ENCODE assay signal across 8 cellular contexts in the genomic region with DNA sequence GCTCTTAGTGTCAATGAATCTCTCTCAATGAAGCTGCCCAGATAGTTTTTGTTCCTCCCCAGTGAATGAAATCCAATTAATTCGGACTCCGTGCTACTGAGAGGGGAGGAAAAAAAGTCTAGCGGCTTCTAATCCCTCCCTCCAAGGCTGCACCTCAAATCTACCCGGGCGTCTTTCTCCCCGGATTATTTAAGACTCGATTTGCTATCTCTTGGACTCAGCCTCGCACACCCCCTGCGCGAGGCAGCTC. TPM values are rescaled to one million over a fixed set of nuclear protein-coding genes. Genes with fewer than 3 reads are reported as not detected.
DNase-seq lines count a peak whose midpoint lies in the region; ATAC-seq, FAIRE-seq and TF ChIP-seq lines count a peak whose summit lies in the region.

No MANE protein-coding gene starts in this region.

- no peaks in the 10 kb centered on the region; the same call in 1 of the 2 replicates for H4K20me1 ChIP-seq in GM12878 (ENCODE audit: control insufficient read depth, insufficient read depth)

- peak overlapping the region; percentile 90 for H3K4me3 Mint-ChIP-seq in stimulated activated naive CD8-positive, alpha-beta T cell treated with anti-CD3 and anti-CD28 coated beads, Interleukin-15, Interleukin-2, amounts not matched to agents 100 ng/mL and 50 ng/mL, for 24 hours

- peak overlapping the region; percentile 94 for H3K27ac Mint-ChIP-seq in stimulated activated naive CD8-positive, alpha-beta T cell treated with anti-CD3 and anti-CD28 coated beads, Interleukin-15, Interleukin-2, amounts not matched to agents 100 ng/mL and 50 ng/mL, for 24 hours

- H3K9me3 ChIP-seq in GM12878 (replicated peaks; ENCODE audit: control insufficient read depth, insufficient read depth, low read length) (no peaks in the 10 kb centered on the region; the same call in 2 of the 3 replicates), mesodermal cell (ENCODE audit: control insufficient read depth, low read length) (no peaks in the 10 kb centered on the region)

- H3K4me3 ChIP-seq in GM12878 (peak overlapping the region; percentile 18; the same call in 1 of the 2 replicates), mesodermal cell (ENCODE audit: extremely low read depth, insufficient read depth, low read length, poor library complexity, severe bottlenecking) (peak overlapping the region; percentile 97)

- TF ChIP-seq RAD21 in GM12878 (IDR thresholded peaks at IDR 0.05; ENCODE audit: insufficient read depth, low read depth, low read length) = no peak

- H3K36me3 ChIP-seq in GM12878 (ENCODE audit: control insufficient read depth in 2 of 2, insufficient read depth in 2 of 2, low read length in 1 of 2) (no peaks in the 10 kb centered on the region), mesodermal cell (ENCODE audit: control insufficient read depth, insufficient read depth, low read length) (peaks cover 40% of the 10 kb centered on the region)

- peaks cover 65% of the 10 kb centered on the region for H3K4me1 Mint-ChIP-seq in stimulated activated naive CD8-positive, alpha-beta T cell treated with anti-CD3 and anti-CD28 coated beads, Interleukin-15, Interleukin-2, amounts not matched to agents 100 ng/mL and 50 ng/mL, for 24 hours (ENCODE audit: low read depth)

- no peak overlapping the region for H3K9ac ChIP-seq in GM12878 (ENCODE audit: control insufficient read depth, insufficient read depth, low read length)

- WGBS in GM12878 (ENCODE audit: insufficient coverage, insufficient replicate concordance, low lambda C conversion rate, missing lambda C conversion rate) = 6% methylated on average over 10 of the region's 10 CpGs
- WGBS in mesodermal cell (ENCODE audit: insufficient coverage in 2 of 2), 2 experiments = 0% methylated on average over 7 of the region's 10 CpGs; no CpG with 5 or more reads in 1 of the 2 experiments

- no peaks in the 10 kb centered on the region for H3K27me3 Mint-ChIP-seq in stimulated activated naive CD8-positive, alpha-beta T cell treated with anti-CD3 and anti-CD28 coated beads, Interleukin-15, Interleukin-2, amounts not matched to agents 100 ng/mL and 50 ng/mL, for 24 hours

- no peaks in the 10 kb centered on the region for H3K79me2 ChIP-seq in GM12878 (ENCODE audit: control insufficient read depth, insufficient read depth, low read length)

- no peak overlapping the region for H3K27ac ChIP-seq in GM12878 (ENCODE audit: control insufficient read depth, insufficient read depth)
- peak overlapping the region; percentile 99 for H3K27ac ChIP-seq in mesodermal cell (ENCODE audit: low read depth, low read length, severe bottlenecking)

- RAD21 ChIA-PET in GM12878 (lab: Charles Lee; ENCODE audit: unreplicated experiment) = no interaction called here

- FAIRE-seq in GM12878 (lab: Jason Lieb, UNC) = no peak

- ATAC-seq in stimulated activated naive CD8-positive, alpha-beta T cell treated with anti-CD3 and anti-CD28 coated beads, Interleukin-15, Interleukin-2, amounts not matched to agents 100 U/mL and 50 U/mL, for 24 hours = no peak
- ATAC-seq in GM12878 (no peak), HG02884 (IDR thresholded peaks at IDR 0.05; ENCODE audit: unreplicated experiment) (no peak), GM21390 (IDR thresholded peaks at IDR 0.05; ENCODE audit: unreplicated experiment) (no peak)

- no peak for TF ChIP-seq POLR2A in GM12878 (IDR thresholded peaks at IDR 0.05; ENCODE audit: low read depth, low read length)

- POLR2A ChIA-PET in GM12878 (lab: Charles Lee) = no interaction called here

- TF ChIP-seq CTCF in GM12878 (IDR thresholded peaks at IDR 0.05 in 2 of 3, conservative IDR thresholded peaks at IDR 0.05 in 1 of 3; ENCODE audit: control insufficient read depth in 2 of 3, extremely low read depth in 1 of 3, insufficient read depth in 1 of 3, low read depth in 3 of 3, low read length in 3 of 3) = no peak

- no peaks in the 10 kb centered on the region for H3K9me3 Mint-ChIP-seq in stimulated activated naive CD8-positive, alpha-beta T cell treated with anti-CD3 and anti-CD28 coated beads, Interleukin-15, Interleukin-2, amounts not matched to agents 100 ng/mL and 50 ng/mL, for 24 hours

- H3K27me3 ChIP-seq in GM12878 (replicated peaks in 1 of 2; ENCODE audit: control insufficient read depth in 2 of 2, insufficient read depth in 2 of 2, low read length in 1 of 2) = peaks cover 20 to 45% of the 10 kb centered on the region in 2 experiments

- TF ChIP-seq EP300 in GM12878 (IDR thresholded peaks at IDR 0.05; ENCODE audit: borderline replicate concordance in 1 of 2, control insufficient read depth in 1 of 2, low read depth in 2 of 2, low read length in 2 of 2) = no peak

- CTCF ChIA-PET in GM12878 (lab: Yijun Ruan, JAX) = no interaction called here

- peaks cover 34% of the 10 kb centered on the region for H3K36me3 Mint-ChIP-seq in stimulated activated naive CD8-positive, alpha-beta T cell treated with anti-CD3 and anti-CD28 coated beads, Interleukin-15, Interleukin-2, amounts not matched to agents 100 ng/mL and 50 ng/mL, for 24 hours (ENCODE audit: low read depth)

- in situ Hi-C loops in GM12878 (cut with MboI) (no loop called here), ACHN (cut with HindIII; ENCODE audit: low pct_ligation_motif_present, low pct_unique_long_range_greater_than_20kb, low sequenced_read_pairs) (no loop called here)

- DNase-seq in stimulated activated naive CD8-positive, alpha-beta T cell treated with anti-CD3 and anti-CD28 coated beads, Interleukin-15, Interleukin-2, amounts not matched to agents 100 U/mL and 50 U/mL, for 24 hours = no peak
- DNase-seq in GM12878 (ENCODE audit: low read depth, low spot score) = no peak
- DNase-seq in ACHN = no peak
- DNase-seq in activated effector memory CD4-positive, alpha-beta T cell treated with anti-CD3 and anti-CD28 coated beads, Interleukin-2, amount 50 U/mL, for 16 hours = no peak

- no TSS peak for BruUV-seq in GM12878 (replicated peaks; lab: Mats Ljungman, UMichigan)

- intact Hi-C loops in GM12878 (cut with micrococcal nuclease; ENCODE audit: unreplicated experiment) = loop anchor here (5.0 kb wide), 1 partner anchor 115 kb away; no protein-coding TSS in a partner anchor

- peaks cover 3% of the 10 kb centered on the region for H3K4me1 ChIP-seq in GM12878 (ENCODE audit: control insufficient read depth, insufficient read depth, low read length)
- H3K4me1 ChIP-seq in mesodermal cell (ENCODE audit: control insufficient read depth, insufficient read depth, low read length, poor library complexity, severe bottlenecking) = peaks cover 22% of the 10 kb centered on the region

- SMC1A ChIA-PET in GM12878 (lab: Charles Lee; ENCODE audit: uncharacterized antibody, unreplicated experiment) = no interaction called here

- peak overlapping the region; percentile 81 for H3K4me2 ChIP-seq in GM12878 (ENCODE audit: control insufficient read depth, insufficient read depth)

- no peak overlapping the region for H2AFZ ChIP-seq in GM12878 (ENCODE audit: control insufficient read depth, low read depth, low read length)

TF ChIP-seq in GM12878, 131 proteins besides CTCF, POLR2A, EP300 and RAD21 (continues in another document):
- no peak for TF ChIP-seq SP1 (IDR thresholded peaks at IDR 0.05; ENCODE audit: low read depth, low read length)
- no peak for TF ChIP-seq CHD4 (IDR thresholded peaks at IDR 0.05)
- TF ChIP-seq, protein P1, sequence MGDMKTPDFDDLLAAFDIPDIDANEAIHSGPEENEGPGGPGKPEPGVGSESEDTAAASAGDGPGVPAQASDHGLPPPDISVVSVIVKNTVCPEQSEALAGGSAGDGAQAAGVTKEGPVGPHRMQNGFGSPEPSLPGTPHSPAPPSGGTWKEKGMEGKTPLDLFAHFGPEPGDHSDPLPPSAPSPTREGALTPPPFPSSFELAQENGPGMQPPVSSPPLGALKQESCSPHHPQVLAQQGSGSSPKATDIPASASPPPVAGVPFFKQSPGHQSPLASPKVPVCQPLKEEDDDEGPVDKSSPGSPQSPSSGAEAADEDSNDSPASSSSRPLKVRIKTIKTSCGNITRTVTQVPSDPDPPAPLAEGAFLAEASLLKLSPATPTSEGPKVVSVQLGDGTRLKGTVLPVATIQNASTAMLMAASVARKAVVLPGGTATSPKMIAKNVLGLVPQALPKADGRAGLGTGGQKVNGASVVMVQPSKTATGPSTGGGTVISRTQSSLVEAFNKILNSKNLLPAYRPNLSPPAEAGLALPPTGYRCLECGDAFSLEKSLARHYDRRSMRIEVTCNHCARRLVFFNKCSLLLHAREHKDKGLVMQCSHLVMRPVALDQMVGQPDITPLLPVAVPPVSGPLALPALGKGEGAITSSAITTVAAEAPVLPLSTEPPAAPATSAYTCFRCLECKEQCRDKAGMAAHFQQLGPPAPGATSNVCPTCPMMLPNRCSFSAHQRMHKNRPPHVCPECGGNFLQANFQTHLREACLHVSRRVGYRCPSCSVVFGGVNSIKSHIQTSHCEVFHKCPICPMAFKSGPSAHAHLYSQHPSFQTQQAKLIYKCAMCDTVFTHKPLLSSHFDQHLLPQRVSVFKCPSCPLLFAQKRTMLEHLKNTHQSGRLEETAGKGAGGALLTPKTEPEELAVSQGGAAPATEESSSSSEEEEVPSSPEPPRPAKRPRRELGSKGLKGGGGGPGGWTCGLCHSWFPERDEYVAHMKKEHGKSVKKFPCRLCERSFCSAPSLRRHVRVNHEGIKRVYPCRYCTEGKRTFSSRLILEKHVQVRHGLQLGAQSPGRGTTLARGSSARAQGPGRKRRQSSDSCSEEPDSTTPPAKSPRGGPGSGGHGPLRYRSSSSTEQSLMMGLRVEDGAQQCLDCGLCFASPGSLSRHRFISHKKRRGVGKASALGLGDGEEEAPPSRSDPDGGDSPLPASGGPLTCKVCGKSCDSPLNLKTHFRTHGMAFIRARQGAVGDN (IDR thresholded peaks at IDR 0.05) = no peak
- no peak for TF ChIP-seq STAT1 (conservative IDR thresholded peaks at IDR 0.05)

RNA-seq across cellular contexts. Expression of a gene that starts 0.1 kb away (rescaled TPM):
- 1.4 and 1.5 TPM in 2 replicates for total RNA-seq in GM12878 (2013; cell fraction: nucleolus; rRNA removed)
- total RNA-seq in GM12878 (2014; rRNA removed) (0.06 TPM in 1 of 2 replicates, not detected in the other), GM12878 (2014; rRNA removed; fragmentation: Illumina TruSeq; extraction: Trizol) (0.04 and 0.09 TPM in 2 replicates), GM12878 (2021) (0.48 and 0.69 TPM in 2 replicates)
- polyA plus RNA-seq in GM12878 (2011; ENCODE audit: low read depth) = not detected
- polyA plus RNA-seq in GM12878 (2011; rRNA removed) (0.07 and 0.24 TPM in 2 replicates), GM12878 (2014; fragmentation: Illumina TruSeq; extraction: Trizol) (0.07 TPM in 1 of 2 replicates, not detected in the other), GM12878 (2014; fragmentation: Nextera tagmentation; extraction: Ambion mirVana) (under 1 TPM in 1 of 2 experiments, not detected in 1; 0.02 TPM), GM12878 (2014; rRNA removed) (0.13 TPM in 1 of 2 replicates, not detected in the other), GM12878 (2016; fragmentation: Nextera tagmentation; extraction: Ambion mirVana) (under 1 TPM; 0.07 to 0.13 TPM)
- 0.43 and 0.45 TPM in 2 replicates for polyA plus RNA-seq in GM12878 (2011; cell fraction: cytosol; rRNA removed)
- 1.1 TPM in 2 replicates for polyA plus RNA-seq in GM12878 (2011; cell fraction: nucleus; rRNA removed)
- 0.06 TPM in 1 of 2 replicates, not detected in the other for polyA plus RNA-seq in GM12878 (2012)
- polyA minus RNA-seq in GM12878 (2011; rRNA and poly(A)+ RNA removed) = not detected in 2 replicates
- not detected in 2 replicates for polyA minus RNA-seq in GM12878 (2011; cell fraction: cytosol; rRNA and poly(A)+ RNA removed)
- 1.2 TPM in 1 of 2 replicates, not detected in the other for polyA minus RNA-seq in GM12878 (2011; cell fraction: nucleus; rRNA and poly(A)+ RNA removed)
- polyA plus RNA-seq in mesodermal cell (2013, experiment 1 of 2) = 378 TPM
- 304 TPM for polyA plus RNA-seq in mesodermal cell (2013, experiment 2 of 2)
